In genomic region chr7:51702673-51703072, GRCh38 we compare ENCODE assay signal across 26 cellular contexts.
"Had no signal": no experiment of that assay in that cellular context is flagged by ENCODE, and none has a peak within 500 bp of the region (broad histone marks: within the 10 kb centered on the region; RNA-seq: fewer than 3 reads in every experiment).

No MANE protein-coding gene starts in this region.

- H3K4me3 ChIP-seq: esophagus squamous epithelium, heart right ventricle, left lung, mucosa of descending colon, pancreas, right lobe of liver, suprapubic skin had no signal

- H3K9me3 ChIP-seq: mucosa of descending colon, neutrophil, pancreas, right lobe of liver, suprapubic skin had no signal

- DNase-seq: cortex of kidney; effector memory CD8-positive, alpha-beta T cell; erythroblast; esophagus squamous epithelium; foreskin melanocyte; glutamatergic neuron; heart right ventricle; hippocampal formation; left cardiac atrium; left lung; mesenchymal stem cell; mucosa of descending colon; naive B cell; pancreas; right lobe of liver; small intestine; stimulated activated CD4-positive, alpha-beta T cell treated with anti-CD3 and anti-CD28 coated beads, Interleukin-15, amount 100 ng/mL, for 24 hours; stimulated activated CD4-positive, alpha-beta T cell treated with anti-CD3 and anti-CD28 coated beads, Interleukin-2, amount 100 ng/mL, for 48 hours; stimulated activated naive B cell treated with anti-CD40 and anti-IgM and Interleukin-4, amounts not matched to agents 10 μg/mL and 1 μg/mL and 100 μg/mL, for 72 hours; stimulated activated naive CD8-positive, alpha-beta T cell treated with anti-CD3 and anti-CD28 coated beads, Interleukin-15, amount 100 ng/mL, for 72 hours; trophoblast cell had no signal

- H3K36me3 ChIP-seq: esophagus squamous epithelium, heart right ventricle, left lung, neutrophil, pancreas, right lobe of liver, suprapubic skin had no signal

- FAIRE-seq: endometrium, islet of Langerhans had no signal

- H3K27ac ChIP-seq: esophagus squamous epithelium, heart right ventricle, left lung, neutrophil, pancreas, right lobe of liver, suprapubic skin had no signal

- ATAC-seq: effector memory CD8-positive, alpha-beta T cell; heart right ventricle; left cardiac atrium; left lung; mucosa of descending colon; natural killer cell treated with Interleukin-12 subunit alpha and Interleukin-12 subunit beta and Interleukin-15 and Interleukin-18, amount 100 ng/mL, for 72 hours; pancreas; right lobe of liver; stimulated activated naive CD8-positive, alpha-beta T cell treated with anti-CD3 and anti-CD28 coated beads, Interleukin-15, amount 100 ng/mL, for 72 hours had no signal

- H3K4me1 ChIP-seq: esophagus squamous epithelium, heart right ventricle, left lung, pancreas, right lobe of liver, suprapubic skin had no signal
